ENCODE assay signal across 17 cellular contexts in genomic region chr7:39130304-39130703, GRCh38.
A peak's percentile ranks its signal among the peaks of the same experiment; 100 is the strongest.
DNase-seq lines count a peak whose midpoint lies in the region; ATAC-seq, FAIRE-seq and TF ChIP-seq lines count a peak whose summit lies in the region.
"Had no signal": no experiment of that assay in that cellular context is flagged by ENCODE, and none has a peak within 500 bp of the region (broad histone marks: within the 10 kb centered on the region; RNA-seq: fewer than 3 reads in every experiment).

No MANE protein-coding gene starts in this region.

- H3K4me2 ChIP-seq in GM12878 (ENCODE audit: control insufficient read depth, insufficient read depth) (no peak overlapping the region), osteoblast (ENCODE audit: insufficient read depth, low read length) (no peak overlapping the region)

- no peak for TF ChIP-seq CTCF in GM12878 (IDR thresholded peaks at IDR 0.05 in 2 of 3, conservative IDR thresholded peaks at IDR 0.05 in 1 of 3; ENCODE audit: control insufficient read depth in 2 of 3, extremely low read depth in 1 of 3, insufficient read depth in 1 of 3, low read depth in 3 of 3, low read length in 3 of 3)
- no peak for TF ChIP-seq CTCF in osteoblast (IDR thresholded peaks at IDR 0.05; ENCODE audit: extremely low read depth, low read depth, low read length)

- RAD21 ChIA-PET in GM12878 (lab: Charles Lee; ENCODE audit: unreplicated experiment): no interaction called here

- no peak for TF ChIP-seq POLR2A in GM12878 (IDR thresholded peaks at IDR 0.05; ENCODE audit: low read depth, low read length)

- FAIRE-seq in GM12878 (lab: Jason Lieb, UNC): no peak

- POLR2A ChIA-PET in activated CD4-positive, alpha-beta T cell treated with anti-CD3 and anti-CD28 coated beads, Interleukin-2, amount 10 ng/mL, durations not matched to agents 7 days and 5 days (lab: Charles Lee): no interaction called here
- POLR2A ChIA-PET in GM12878 (lab: Charles Lee): interaction anchor here (0.7 kb wide), 1 partner anchor 973 kb away, joined by 3 read pairs; no protein-coding TSS in a partner anchor

- H3K36me3 ChIP-seq in GM12878 (ENCODE audit: control insufficient read depth in 2 of 2, insufficient read depth in 2 of 2, low read length in 1 of 2): no peaks in the 10 kb centered on the region
- no peaks in the 10 kb centered on the region for H3K36me3 ChIP-seq in osteoblast (ENCODE audit: insufficient read depth, low read length)
- H3K36me3 ChIP-seq in aorta (ENCODE audit: control insufficient read depth in 1 of 2, insufficient read depth in 2 of 2, low read length in 1 of 2): no peaks in the 10 kb centered on the region
- H3K36me3 ChIP-seq: thoracic aorta had no signal

- intact Hi-C loops in GM12878 (cut with micrococcal nuclease; ENCODE audit: unreplicated experiment) (no loop called here), aorta (cut with DNase I) (no loop called here)
- intact Hi-C loops in activated T-helper 2 cell treated with anti-CD3 and anti-CD28 coated beads, Interferon-gamma antibody, Interleukin-2, Interleukin-4, amounts not matched to agents 10 μg/mL and 5 μg/mL and 100 μg/mL, durations not matched to agents 14 hours and 24 hours and 36 hours (cut with micrococcal nuclease): no loop called here

- H3K9me3 ChIP-seq in GM12878 (replicated peaks; ENCODE audit: control insufficient read depth, insufficient read depth, low read length) (no peaks in the 10 kb centered on the region), osteoblast (ENCODE audit: low read depth, low read length) (no peaks in the 10 kb centered on the region), aorta (ENCODE audit: control insufficient read depth, low read length) (no peaks in the 10 kb centered on the region)
- H3K9me3 ChIP-seq: Caco-2, thoracic aorta had no signal

- H3K27ac ChIP-seq in GM12878 (ENCODE audit: control insufficient read depth, insufficient read depth) (no peak overlapping the region), osteoblast (ENCODE audit: low read depth, low read length) (no peak overlapping the region), aorta (ENCODE audit: low read depth in 1 of 2, low read length in 2 of 2) (no peak overlapping the region)
- H3K27ac ChIP-seq: thoracic aorta had no signal

- H3K27me3 Mint-ChIP-seq in activated CD4-positive, alpha-beta T cell treated with anti-CD3 and anti-CD28 coated beads, Interleukin-2, amount 10 ng/mL, durations not matched to agents 7 days and 5 days: peaks cover 10% of the 10 kb centered on the region
- no peaks in the 10 kb centered on the region for H3K27me3 Mint-ChIP-seq in activated T-helper 2 cell treated with anti-CD3 and anti-CD28 coated beads, Interferon-gamma antibody, Interleukin-2, Interleukin-4, amounts not matched to agents 10 μg/mL and 5 μg/mL and 100 μg/mL, durations not matched to agents 14 hours and 24 hours and 36 hours (ENCODE audit: low read depth)

- SMC1A ChIA-PET in GM12878 (lab: Charles Lee; ENCODE audit: uncharacterized antibody, unreplicated experiment): interaction anchor here (0.6 kb wide), 1 partner anchor 193 kb away, joined by 3 read pairs; no protein-coding TSS in a partner anchor

- peaks cover 3% of the 10 kb centered on the region for H3K4me1 Mint-ChIP-seq in activated CD4-positive, alpha-beta T cell treated with anti-CD3 and anti-CD28 coated beads, Interleukin-2, amount 10 ng/mL, durations not matched to agents 7 days and 5 days
- no peaks in the 10 kb centered on the region for H3K4me1 Mint-ChIP-seq in activated T-helper 2 cell treated with anti-CD3 and anti-CD28 coated beads, Interferon-gamma antibody, Interleukin-2, Interleukin-4, amounts not matched to agents 10 μg/mL and 5 μg/mL and 100 μg/mL, durations not matched to agents 14 hours and 24 hours and 36 hours (ENCODE audit: low read depth)

- no peak for DNase-seq in activated CD4-positive, alpha-beta T cell treated with anti-CD3 and anti-CD28 coated beads, Interleukin-2, amount 10 ng/mL, durations not matched to agents 7 days and 5 days
- no peak for DNase-seq in activated CD4-positive, alpha-beta T cell treated with anti-CD3 and anti-CD28 coated beads for 1 hour
- DNase-seq in NCI-H1105 treated with DMSO at 0.1 percent for 48 hours (lab: John Stamatoyannopoulos, UW): peak; percentile 30
- DNase-seq in GM12878 (ENCODE audit: low read depth, low spot score): no peak
- DNase-seq in osteoblast (ENCODE audit: insufficient read length, low spot score, missing footprints): peak; percentile 15
- DNase-seq in germinal center (ENCODE audit: low spot score): no peak
- DNase-seq in activated T-helper 2 cell treated with anti-CD3 and anti-CD28 coated beads, Interferon-gamma antibody, Interleukin-2, Interleukin-4, amounts not matched to agents 10 μg/mL and 5 μg/mL and 100 μg/mL, durations not matched to agents 14 hours and 24 hours and 36 hours (ENCODE audit: low spot score): no peak
- DNase-seq in aorta: no peak
- DNase-seq: activated CD4-positive, alpha-beta T cell treated with anti-CD3 and anti-CD28 coated beads, Interleukin-2, amount 10 ng/mL, durations not matched to agents 24 days and 14 days; activated effector memory CD4-positive, alpha-beta T cell treated with Interleukin-2 at 50 U/mL for 16 hours; Karpas-422; NCI-H1930; T-helper 9 cell had no signal

- WGBS in GM12878 (ENCODE audit: insufficient coverage, insufficient replicate concordance, low lambda C conversion rate, missing lambda C conversion rate): 60% methylated on average over 2 of the region's 2 CpGs
- WGBS in aorta, 2 donors: 49 to 70% methylated on average over 2 of the region's 2 CpGs

- no peaks in the 10 kb centered on the region for H3K36me3 Mint-ChIP-seq in activated CD4-positive, alpha-beta T cell treated with anti-CD3 and anti-CD28 coated beads, Interleukin-2, amount 10 ng/mL, durations not matched to agents 7 days and 5 days (ENCODE audit: low read depth)
- no peaks in the 10 kb centered on the region for H3K36me3 Mint-ChIP-seq in activated T-helper 2 cell treated with anti-CD3 and anti-CD28 coated beads, Interferon-gamma antibody, Interleukin-2, Interleukin-4, amounts not matched to agents 10 μg/mL and 5 μg/mL and 100 μg/mL, durations not matched to agents 14 hours and 24 hours and 36 hours (ENCODE audit: low read depth)

- H3K4me3 ChIP-seq in GM12878: no peak overlapping the region
- H3K4me3 ChIP-seq in osteoblast (ENCODE audit: insufficient read depth, low read length): no peak overlapping the region
- no peak overlapping the region for H3K4me3 ChIP-seq in aorta (ENCODE audit: low read length in 2 of 2)
- H3K4me3 ChIP-seq: lung, thoracic aorta had no signal

- CTCF ChIA-PET in activated CD4-positive, alpha-beta T cell treated with anti-CD3 and anti-CD28 coated beads, Interleukin-2, amount 10 ng/mL, durations not matched to agents 7 days and 5 days (lab: Charles Lee): no interaction called here
- CTCF ChIA-PET in GM12878 (lab: Yijun Ruan, JAX): interaction anchor here (0.7 to 0.8 kb wide), 2 partner anchors 9 to 731 kb away, joined by 3 read pairs; no protein-coding TSS in a partner anchor

- no peaks in the 10 kb centered on the region for H3K27me3 ChIP-seq in GM12878 (replicated peaks in 1 of 2; ENCODE audit: control insufficient read depth in 2 of 2, insufficient read depth in 2 of 2, low read length in 1 of 2)
- no peaks in the 10 kb centered on the region for H3K27me3 ChIP-seq in osteoblast (ENCODE audit: insufficient read depth, low read length)
- H3K27me3 ChIP-seq in aorta (ENCODE audit: control insufficient read depth in 1 of 2, insufficient read depth in 2 of 2, low read length in 1 of 2): no peaks in the 10 kb centered on the region

- ATAC-seq in GM12878 (peak; percentile 62), aorta (ENCODE audit: low FRiP score) (no peak)

- TF ChIP-seq RAD21 in GM12878 (IDR thresholded peaks at IDR 0.05; ENCODE audit: insufficient read depth, low read depth, low read length): no peak

- no peak overlapping the region for H3K9ac ChIP-seq in GM12878 (ENCODE audit: control insufficient read depth, insufficient read depth, low read length)

- H3K4me1 ChIP-seq in GM12878 (ENCODE audit: control insufficient read depth, insufficient read depth, low read length): no peaks in the 10 kb centered on the region
- H3K4me1 ChIP-seq in osteoblast (ENCODE audit: insufficient read depth, low read length): no peaks in the 10 kb centered on the region
- no peaks in the 10 kb centered on the region for H3K4me1 ChIP-seq in aorta (ENCODE audit: control insufficient read depth in 1 of 2, insufficient read depth in 2 of 2, low read length in 2 of 2)
- H3K4me1 ChIP-seq: Caco-2 had no signal

- H4K20me1 ChIP-seq in GM12878 (ENCODE audit: control insufficient read depth, insufficient read depth) (no peaks in the 10 kb centered on the region), osteoblast (ENCODE audit: insufficient read depth, low read length) (no peaks in the 10 kb centered on the region)

- H3K27ac Mint-ChIP-seq in activated CD4-positive, alpha-beta T cell treated with anti-CD3 and anti-CD28 coated beads, Interleukin-2, amount 10 ng/mL, durations not matched to agents 7 days and 5 days: no peak overlapping the region
- H3K27ac Mint-ChIP-seq in activated T-helper 2 cell treated with anti-CD3 and anti-CD28 coated beads, Interferon-gamma antibody, Interleukin-2, Interleukin-4, amounts not matched to agents 10 μg/mL and 5 μg/mL and 100 μg/mL, durations not matched to agents 14 hours and 24 hours and 36 hours: no peak overlapping the region
- H3K27ac Mint-ChIP-seq: activated CD4-positive, alpha-beta T cell treated with anti-CD3 and anti-CD28 coated beads, Interleukin-2, amount 10 ng/mL, durations not matched to agents 24 days and 14 days had no signal

- H3K4me3 Mint-ChIP-seq in activated CD4-positive, alpha-beta T cell treated with anti-CD3 and anti-CD28 coated beads, Interleukin-2, amount 10 ng/mL, durations not matched to agents 7 days and 5 days: peak overlapping the region; percentile 59
- H3K4me3 Mint-ChIP-seq in activated T-helper 2 cell treated with anti-CD3 and anti-CD28 coated beads, Interferon-gamma antibody, Interleukin-2, Interleukin-4, amounts not matched to agents 10 μg/mL and 5 μg/mL and 100 μg/mL, durations not matched to agents 14 hours and 24 hours and 36 hours (ENCODE audit: low read depth): no peak overlapping the region

- no peak for TF ChIP-seq EP300 in GM12878 (IDR thresholded peaks at IDR 0.05; ENCODE audit: borderline replicate concordance in 1 of 2, control insufficient read depth in 1 of 2, low read depth in 2 of 2, low read length in 2 of 2)

- no peaks in the 10 kb centered on the region for H3K9me3 Mint-ChIP-seq in activated CD4-positive, alpha-beta T cell treated with anti-CD3 and anti-CD28 coated beads, Interleukin-2, amount 10 ng/mL, durations not matched to agents 7 days and 5 days
- H3K9me3 Mint-ChIP-seq in activated T-helper 2 cell treated with anti-CD3 and anti-CD28 coated beads, Interferon-gamma antibody, Interleukin-2, Interleukin-4, amounts not matched to agents 10 μg/mL and 5 μg/mL and 100 μg/mL, durations not matched to agents 14 hours and 24 hours and 36 hours: no peaks in the 10 kb centered on the region
- H3K9me3 Mint-ChIP-seq: activated CD4-positive, alpha-beta T cell treated with anti-CD3 and anti-CD28 coated beads, Interleukin-2, amount 10 ng/mL, durations not matched to agents 24 days and 14 days; nephron had no signal

- no peaks in the 10 kb centered on the region for H3K79me2 ChIP-seq in GM12878 (ENCODE audit: control insufficient read depth, insufficient read depth, low read length)
- no peaks in the 10 kb centered on the region for H3K79me2 ChIP-seq in osteoblast (ENCODE audit: insufficient read depth, low read length)

- in situ Hi-C loops in GM12878 (cut with MboI): no loop called here

- no TSS peak for BruUV-seq in GM12878 (replicated peaks; lab: Mats Ljungman, UMichigan)

- no peak overlapping the region for H2AFZ ChIP-seq in GM12878 (ENCODE audit: control insufficient read depth, low read depth, low read length)
- H2AFZ ChIP-seq in osteoblast (ENCODE audit: low read length): no peak overlapping the region

Comparison
In these comparisons a context has a peak if more than half of its experiments do, and no peak if none do; other contexts are left out.
1. DNase-seq: peak in NCI-H1105 treated with DMSO at 0.1 percent for 48 hours (single experiment) and osteoblast (single experiment); none in activated CD4-positive, alpha-beta T cell treated with anti-CD3 and anti-CD28 coated beads, Interleukin-2, amount 10 ng/mL, durations not matched to agents 7 days and 5 days (single experiment), activated CD4-positive, alpha-beta T cell treated with anti-CD3 and anti-CD28 coated beads for 1 hour (single experiment), GM12878 (single experiment), germinal center (single experiment), activated T-helper 2 cell treated with anti-CD3 and anti-CD28 coated beads, Interferon-gamma antibody, Interleukin-2, Interleukin-4, amounts not matched to agents 10 μg/mL and 5 μg/mL and 100 μg/mL, durations not matched to agents 14 hours and 24 hours and 36 hours (single experiment) and aorta (0 of 2).